In the genomic region with DNA sequence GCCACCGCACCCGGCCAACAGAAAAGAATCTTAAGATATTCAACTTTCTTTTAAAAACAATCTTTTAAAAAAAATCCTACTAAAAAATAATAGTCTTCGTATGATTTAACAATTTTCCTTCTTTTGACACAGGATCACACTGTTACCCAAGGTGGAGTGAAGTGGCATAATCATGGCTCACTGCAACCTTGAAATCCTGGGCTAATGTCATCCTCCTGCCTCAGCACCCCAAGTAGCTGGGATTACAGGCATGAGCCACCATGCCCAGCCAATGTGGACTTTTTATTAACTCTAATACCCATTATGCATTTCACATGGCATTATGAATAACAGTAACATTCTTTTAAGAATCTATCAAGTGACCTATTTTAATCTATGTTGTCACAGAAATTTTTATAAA, we compare ENCODE assay signal across 29 cellular contexts. TPM values are rescaled to one million over a fixed set of nuclear protein-coding genes. Genes with fewer than 3 reads are reported as not detected.
DNase-seq lines count a peak whose midpoint lies in the region; ATAC-seq and TF ChIP-seq lines count a peak whose summit lies in the region.
"Had no signal": no experiment of that assay in that cellular context is flagged by ENCODE, and none has a peak within 500 bp of the region (broad histone marks: within the 10 kb centered on the region; RNA-seq: fewer than 3 reads in every experiment).

No MANE protein-coding gene starts in this region.

- peak overlapping the region in 2 of 3 donors; percentile 8 to 33 for H3K27ac Mint-ChIP-seq in CD4-positive, CD25-positive, alpha-beta regulatory T cell
- peak overlapping the region in 7 of 9 donors; percentile 14 to 84 (median 46) for H3K27ac Mint-ChIP-seq in naive thymus-derived CD4-positive, alpha-beta T cell
- H3K27ac Mint-ChIP-seq: activated B cell treated with CpG ODN at 0.5 μM for 24 hours; activated naive CD8-positive, alpha-beta T cell treated with anti-CD3 and anti-CD28 coated beads, Interleukin-2, amount 10 ng/mL, durations not matched to agents 7 days and 5 days had no signal

- no peak overlapping the region for H3K27ac ChIP-seq in CD4-positive, CD25-positive, alpha-beta regulatory T cell (ENCODE audit: insufficient read depth, low read length, poor library complexity, severe bottlenecking)
- H3K27ac ChIP-seq in GM23248 (peak overlapping the region; percentile 21), adrenal gland (peak overlapping the region in 3 of 5 donors; percentile 14 to 29 (median 18)), mammary epithelial cell (ENCODE audit: insufficient read depth, low read depth, low read length) (no peak overlapping the region)
- no peak overlapping the region for H3K27ac ChIP-seq in naive thymus-derived CD4-positive, alpha-beta T cell (ENCODE audit: low read depth, low read length)
- H3K27ac ChIP-seq: prostate gland, sigmoid colon, tibial nerve had no signal

- H3K4me1 Mint-ChIP-seq in CD4-positive, CD25-positive, alpha-beta regulatory T cell: peaks cover 5 to 63% (median 42%) of the 10 kb centered on the region in 4 donors
- H3K4me1 Mint-ChIP-seq in naive thymus-derived CD4-positive, alpha-beta T cell: peaks cover 14 to 66% (median 45%) of the 10 kb centered on the region in 7 donors

- H3K4me1 ChIP-seq in CD4-positive, CD25-positive, alpha-beta regulatory T cell (ENCODE audit: control insufficient read depth, insufficient read depth, low read length, poor library complexity, severe bottlenecking): peaks cover 8% of the 10 kb centered on the region
- H3K4me1 ChIP-seq in GM23248 (ENCODE audit: insufficient read depth): peaks cover 19% of the 10 kb centered on the region
- peaks cover 0 to 21% of the 10 kb centered on the region in 2 donors for H3K4me1 ChIP-seq in adrenal gland (replicated peaks in 1 of 2)
- peaks cover 8 to 15% of the 10 kb centered on the region in 2 donors for H3K4me1 ChIP-seq in naive thymus-derived CD4-positive, alpha-beta T cell (ENCODE audit: control insufficient read depth in 2 of 2, insufficient read depth in 2 of 2, low read length in 2 of 2)
- H3K4me1 ChIP-seq in mammary epithelial cell (ENCODE audit: insufficient read depth, low read length): no peaks in the 10 kb centered on the region
- H3K4me1 ChIP-seq: prostate gland had no signal

- CTCF ChIA-PET in naive thymus-derived CD4-positive, alpha-beta T cell (lab: Charles Lee): no interaction called here
- CTCF ChIA-PET in mammary epithelial cell (lab: Charles Lee; ENCODE audit: low non-redundant PET): no interaction called here

- H3K4me3 ChIP-seq in CD4-positive, CD25-positive, alpha-beta regulatory T cell (ENCODE audit: low read depth, low read length): no peak overlapping the region
- H3K4me3 ChIP-seq in GM23248: no peak overlapping the region
- H3K4me3 ChIP-seq in adrenal gland: no peak overlapping the region
- no peak overlapping the region for H3K4me3 ChIP-seq in naive thymus-derived CD4-positive, alpha-beta T cell (ENCODE audit: low read length)
- H3K4me3 ChIP-seq in mammary epithelial cell (replicated peaks in 1 of 3; ENCODE audit: insufficient read depth in 1 of 3, low read depth in 2 of 3, low read length in 3 of 3): no peak overlapping the region
- H3K4me3 ChIP-seq: prostate gland, sigmoid colon, tibial nerve had no signal

- H3F3A ChIP-seq in GM23248 (ENCODE audit: insufficient read depth): peaks cover 91% of the 10 kb centered on the region

- H2AFZ ChIP-seq in GM23248 (no peak overlapping the region), mammary epithelial cell (ENCODE audit: low read depth, low read length) (no peak overlapping the region)

- no peaks in the 10 kb centered on the region for H3K27me3 Mint-ChIP-seq in CD4-positive, CD25-positive, alpha-beta regulatory T cell
- H3K27me3 Mint-ChIP-seq in naive thymus-derived CD4-positive, alpha-beta T cell: no peaks in the 10 kb centered on the region
- H3K27me3 Mint-ChIP-seq: activated B cell treated with CpG ODN at 0.5 μM for 24 hours; activated naive CD8-positive, alpha-beta T cell treated with anti-CD3 and anti-CD28 coated beads, Interleukin-2, amount 10 ng/mL, durations not matched to agents 7 days and 5 days; naive B cell had no signal

- peaks cover 47% of the 10 kb centered on the region for H3K36me3 Mint-ChIP-seq in CD4-positive, CD25-positive, alpha-beta regulatory T cell
- peaks cover 17 to 51% (median 34%) of the 10 kb centered on the region in 5 donors for H3K36me3 Mint-ChIP-seq in naive thymus-derived CD4-positive, alpha-beta T cell

- H3K9me2 ChIP-seq in GM23248 (ENCODE audit: insufficient read depth): no peaks in the 10 kb centered on the region

- H3K9me3 ChIP-seq in CD4-positive, CD25-positive, alpha-beta regulatory T cell (ENCODE audit: control insufficient read depth in 2 of 2, low read length in 2 of 2): no peaks in the 10 kb centered on the region
- no peaks in the 10 kb centered on the region for H3K9me3 ChIP-seq in GM23248 (ENCODE audit: low read depth)
- H3K9me3 ChIP-seq in adrenal gland (replicated peaks in 1 of 3): no peaks in the 10 kb centered on the region
- H3K9me3 ChIP-seq in naive thymus-derived CD4-positive, alpha-beta T cell (ENCODE audit: control insufficient read depth in 2 of 3, low read length in 3 of 3): no peaks in the 10 kb centered on the region
- H3K9me3 ChIP-seq in mammary epithelial cell (replicated peaks; ENCODE audit: insufficient read depth, low read length): no peaks in the 10 kb centered on the region
- H3K9me3 ChIP-seq: prostate gland, sigmoid colon, tibial nerve had no signal

- H4K20me1 ChIP-seq in GM23248 (ENCODE audit: insufficient read depth): peaks cover 18% of the 10 kb centered on the region; the same call in 1 of the 2 replicates
- peaks cover 5% of the 10 kb centered on the region for H4K20me1 ChIP-seq in mammary epithelial cell (ENCODE audit: insufficient read depth, low read length)

- peaks cover 94% of the 10 kb centered on the region for H3K36me3 ChIP-seq in CD4-positive, CD25-positive, alpha-beta regulatory T cell (ENCODE audit: control insufficient read depth, insufficient read depth, low read length)
- H3K36me3 ChIP-seq in GM23248 (ENCODE audit: low read depth) (peaks cover 96% of the 10 kb centered on the region), adrenal gland (replicated peaks in 1 of 2) (peaks cover 0 to 100% of the 10 kb centered on the region in 2 donors), mammary epithelial cell (ENCODE audit: insufficient read depth, low read length) (peaks cover 74% of the 10 kb centered on the region)
- peaks cover 48 to 98% (median 89%) of the 10 kb centered on the region in 3 experiments for H3K36me3 ChIP-seq in naive thymus-derived CD4-positive, alpha-beta T cell (ENCODE audit: control insufficient read depth in 2 of 3, insufficient read depth in 3 of 3, low read length in 3 of 3)

- ATAC-seq in CD4-positive, CD25-positive, alpha-beta regulatory T cell (ENCODE audit: low read depth in 2 of 2): no peak
- ATAC-seq in naive thymus-derived CD4-positive, alpha-beta T cell: no peak
- no peak for ATAC-seq in HG03457 (IDR thresholded peaks at IDR 0.05; ENCODE audit: unreplicated experiment)
- ATAC-seq: left ventricle myocardium superior had no signal

- in situ Hi-C loops in GM23248 (cut with MboI): no loop called here
- in situ Hi-C loops in mammary epithelial cell (cut with MboI; ENCODE audit: low sequenced_read_pairs in 2 of 2): no loop called here

- H3K4me2 ChIP-seq in GM23248 (ENCODE audit: unreplicated experiment): no peak overlapping the region
- H3K4me2 ChIP-seq in mammary epithelial cell (ENCODE audit: insufficient read depth, low read depth, low read length): no peak overlapping the region

- no peak for TF ChIP-seq POLR2A in adrenal gland (IDR thresholded peaks at IDR 0.05)

- no TSS peak for BruUV-seq in mammary epithelial cell (replicated peaks; lab: Mats Ljungman, UMichigan)

- WGBS in GM23248 (ENCODE audit: low coverage in 1 of 2, low lambda C conversion rate in 2 of 2, missing lambda C conversion rate in 2 of 2), 2 experiments: 89 to 90% methylated on average over 3 of the region's 3 CpGs
- 74 to 79% (median 77%) methylated on average over 3 of the region's 3 CpGs for WGBS in adrenal gland, 4 donors
- 100% methylated on average over 3 of the region's 3 CpGs for WGBS in mammary epithelial cell (ENCODE audit: low coverage, missing lambda C conversion rate)

- TF ChIP-seq CTCF in adrenal gland (IDR thresholded peaks at IDR 0.05) (no peak), mammary epithelial cell (conservative IDR thresholded peaks at IDR 0.05 in 1 of 2, IDR thresholded peaks at IDR 0.05 in 1 of 2; ENCODE audit: extremely low read depth in 1 of 2, insufficient read depth in 1 of 2, low read depth in 1 of 2, low read length in 2 of 2) (no peak)

- POLR2A ChIA-PET in naive thymus-derived CD4-positive, alpha-beta T cell (lab: Charles Lee): no interaction called here

- no peaks in the 10 kb centered on the region for H3K27me3 ChIP-seq in CD4-positive, CD25-positive, alpha-beta regulatory T cell (ENCODE audit: control insufficient read depth, insufficient read depth, low read length)
- H3K27me3 ChIP-seq in GM23248 (replicated peaks; ENCODE audit: insufficient read depth) (no peaks in the 10 kb centered on the region), adrenal gland (no peaks in the 10 kb centered on the region), mammary epithelial cell (ENCODE audit: insufficient read depth, low read length) (no peaks in the 10 kb centered on the region)
- no peaks in the 10 kb centered on the region for H3K27me3 ChIP-seq in naive thymus-derived CD4-positive, alpha-beta T cell (ENCODE audit: control insufficient read depth in 2 of 2, insufficient read depth in 2 of 2, low read length in 2 of 2)
- H3K27me3 ChIP-seq: sigmoid colon, tibial nerve had no signal

- H3K79me2 ChIP-seq in GM23248 (ENCODE audit: insufficient read depth) (peaks cover 100% of the 10 kb centered on the region), mammary epithelial cell (ENCODE audit: insufficient read depth, low read length) (peaks cover 96% of the 10 kb centered on the region)

- dilution Hi-C loops in mammary epithelial cell (cut with HindIII; ENCODE audit: low sequenced_read_pairs): no loop called here

- H3K4me3 Mint-ChIP-seq in CD4-positive, CD25-positive, alpha-beta regulatory T cell: peak overlapping the region in 1 of 4 donors; percentile 7
- H3K4me3 Mint-ChIP-seq in naive thymus-derived CD4-positive, alpha-beta T cell: peak overlapping the region in 1 of 10 donors; percentile 13
- H3K4me3 Mint-ChIP-seq: activated B cell treated with CpG ODN at 0.5 μM for 24 hours; activated naive CD8-positive, alpha-beta T cell treated with anti-CD3 and anti-CD28 coated beads, Interleukin-2, amount 10 ng/mL, durations not matched to agents 7 days and 5 days had no signal

- no peak overlapping the region for H3K9ac ChIP-seq in GM23248
- no peak overlapping the region for H3K9ac ChIP-seq in mammary epithelial cell (ENCODE audit: insufficient read depth, low read length)

- intact Hi-C loops in adrenal gland (cut with DNase I): loop anchor here (10.0 kb wide), 1 partner anchor 164 kb away; no protein-coding TSS in a partner anchor
- intact Hi-C loops in naive thymus-derived CD4-positive, alpha-beta T cell (cut with micrococcal nuclease): loop anchor here in 1 of 2 donors (2.0 to 10.0 kb wide), 2 partner anchors 18 to 54 kb away; a partner anchor contains a TSS
- intact Hi-C loops in cardiac septum (cut with DNase I): no loop called here
- intact Hi-C loops in mammary epithelial cell (cut with micrococcal nuclease): no loop called here

- H3K9me3 Mint-ChIP-seq in CD4-positive, CD25-positive, alpha-beta regulatory T cell: no peaks in the 10 kb centered on the region
- H3K9me3 Mint-ChIP-seq in naive thymus-derived CD4-positive, alpha-beta T cell: peaks cover 0 to 3% (median 0%) of the 10 kb centered on the region in 11 donors
- H3K9me3 Mint-ChIP-seq: activated B cell treated with CpG ODN at 0.5 μM for 24 hours; activated naive CD8-positive, alpha-beta T cell treated with anti-CD3 and anti-CD28 coated beads, Interleukin-2, amount 10 ng/mL, durations not matched to agents 7 days and 5 days; activated T-helper 2 cell treated with anti-CD3 and anti-CD28 coated beads, Interferon-gamma antibody, Interleukin-2, Interleukin-4, amounts not matched to agents 10 μg/mL and 5 μg/mL and 100 μg/mL, durations not matched to agents 14 hours and 24 hours and 36 hours; naive B cell had no signal

- DNase-seq in CD4-positive, CD25-positive, alpha-beta regulatory T cell: no peak
- DNase-seq in GM23248 (no peak), adrenal gland (peak in 2 of 7 donors; percentile 37 to 41), cardiac septum (ENCODE audit: low spot score) (no peak), mammary epithelial cell (no peak)
- DNase-seq in naive thymus-derived CD4-positive, alpha-beta T cell: no peak
- DNase-seq: activated B cell treated with CpG ODN at 0.5 μM for 24 hours; activated CD4-positive, alpha-beta T cell treated with anti-CD3 and anti-CD28 coated beads, Interleukin-2, amount 50 U/mL, for 1 hour; activated naive CD8-positive, alpha-beta T cell treated with anti-CD3 and anti-CD28 coated beads, Interleukin-2, amount 10 ng/mL, durations not matched to agents 7 days and 5 days; caudate nucleus; cortex of kidney; effector memory CD4-positive, alpha-beta T cell; EL; HCEC 1CT; head of caudate nucleus; kidney; left ventricle myocardium superior; midbrain; naive B cell; NCI-H1694; NCI-H446; NCI-H748 treated with DMSO at 0.1 percent for 48 hours; occipital lobe; sigmoid colon; stimulated activated CD4-positive, alpha-beta T cell treated with anti-CD3 and anti-CD28 coated beads, Interleukin-4, amount 100 ng/mL, for 1 hour had no signal

RNA-seq across cellular contexts. Expression of a gene that starts 20.8 kb away (rescaled TPM):
- 1,180 TPM for total RNA-seq in CD4-positive, CD25-positive, alpha-beta regulatory T cell
- 100 to 1,000 TPM; 112 to 144 (median 117) TPM for polyA plus RNA-seq in CD4-positive, CD25-positive, alpha-beta regulatory T cell
- total RNA-seq in GM23248 (2014; rRNA removed; shearing (Covaris generic)): 247 and 390 TPM in 2 replicates
- polyA plus RNA-seq in GM23248 (2016; fragmentation: Nextera tagmentation; extraction: Ambion mirVana) (227 and 270 TPM in 2 replicates), adrenal gland (100 to 1,000 TPM; 278 to 714 (median 656) TPM), mammary epithelial cell (27.2 TPM)
- total RNA-seq in adrenal gland (100 to 1,000 TPM; 111 to 335 (median 216) TPM), cardiac septum (167 TPM), mammary epithelial cell (100 to 1,000 TPM; 188 to 283 TPM)
- 1,000 to 10,000 TPM in 2 of 5 experiments, 100 to 1,000 TPM in 3; 372 to 1,041 (median 699) TPM for total RNA-seq in naive thymus-derived CD4-positive, alpha-beta T cell
- 100 to 1,000 TPM; 100 to 152 TPM for polyA plus RNA-seq in naive thymus-derived CD4-positive, alpha-beta T cell
- polyA minus RNA-seq in mammary epithelial cell: 272 TPM

RNA-seq across cellular contexts. Expression of a gene that starts 22.0 kb away (rescaled TPM):
- total RNA-seq in CD4-positive, CD25-positive, alpha-beta regulatory T cell: 48.8 TPM
- 100 to 1,000 TPM; 295 to 378 (median 363) TPM for polyA plus RNA-seq in CD4-positive, CD25-positive, alpha-beta regulatory T cell
- total RNA-seq in GM23248 (2014; rRNA removed; shearing (Covaris generic)): 148 and 311 TPM in 2 replicates
- polyA plus RNA-seq in GM23248 (2016; fragmentation: Nextera tagmentation; extraction: Ambion mirVana) (525 and 543 TPM in 2 replicates), adrenal gland (1,000 to 10,000 TPM in 1 of 3 donors, 100 to 1,000 TPM in 1, 10 to 100 TPM in 1; 50.1 to 1,321 (median 664) TPM), mammary epithelial cell (386 TPM)
- total RNA-seq in adrenal gland (100 to 1,000 TPM; 154 to 477 (median 235) TPM), cardiac septum (176 TPM), mammary epithelial cell (100 to 1,000 TPM; 113 to 176 TPM)
- total RNA-seq in naive thymus-derived CD4-positive, alpha-beta T cell: 10 to 100 TPM; 33.2 to 85.5 (median 38.5) TPM
- polyA plus RNA-seq in naive thymus-derived CD4-positive, alpha-beta T cell: 100 to 1,000 TPM; 269 to 293 TPM
- polyA minus RNA-seq in mammary epithelial cell: 17.3 TPM

RNA-seq across cellular contexts. Expression of a gene that starts 22.1 kb away (rescaled TPM):
- 21.2 TPM for total RNA-seq in CD4-positive, CD25-positive, alpha-beta regulatory T cell
- polyA plus RNA-seq in CD4-positive, CD25-positive, alpha-beta regulatory T cell: 10 to 100 TPM; 22.3 to 32.6 (median 25.4) TPM
- total RNA-seq in GM23248 (2014; rRNA removed; shearing (Covaris generic)): 35.8 and 56.9 TPM in 2 replicates
- 31.5 and 33.3 TPM in 2 replicates for polyA plus RNA-seq in GM23248 (2016; fragmentation: Nextera tagmentation; extraction: Ambion mirVana)
- total RNA-seq in adrenal gland: 100 to 1,000 TPM in 5 of 8 donors, 10 to 100 TPM in 3; 40.1 to 129 (median 113) TPM
- polyA plus RNA-seq in adrenal gland: 10 to 100 TPM; 60.3 to 97.1 (median 73.1) TPM
- total RNA-seq in naive thymus-derived CD4-positive, alpha-beta T cell: 10 to 100 TPM; 18.2 to 41.1 (median 35.0) TPM
- 10 to 100 TPM in 1 of 2 donors, 1 to 10 TPM in 1; 9.7 to 27.7 TPM for polyA plus RNA-seq in naive thymus-derived CD4-positive, alpha-beta T cell
- total RNA-seq in cardiac septum: 55.0 TPM
- total RNA-seq in mammary epithelial cell: 10 to 100 TPM; 28.8 to 33.0 TPM
- 44.8 TPM for polyA plus RNA-seq in mammary epithelial cell
- polyA minus RNA-seq in mammary epithelial cell: 57.3 TPM

RNA-seq across cellular contexts. Expression of a gene that starts 50.6 kb away (rescaled TPM):
- total RNA-seq in CD4-positive, CD25-positive, alpha-beta regulatory T cell: 159 TPM
- polyA plus RNA-seq in CD4-positive, CD25-positive, alpha-beta regulatory T cell: 100 to 1,000 TPM in 2 of 4 donors, 10 to 100 TPM in 2; 87.3 to 126 (median 100) TPM
- 23.3 and 25.0 TPM in 2 replicates for total RNA-seq in GM23248 (2014; rRNA removed; shearing (Covaris generic))
- polyA plus RNA-seq in GM23248 (2016; fragmentation: Nextera tagmentation; extraction: Ambion mirVana) (35.4 and 37.4 TPM in 2 replicates), adrenal gland (10 to 100 TPM; 15.0 to 27.8 (median 17.8) TPM), mammary epithelial cell (19.5 TPM)
- total RNA-seq in adrenal gland (10 to 100 TPM; 17.0 to 45.1 (median 36.8) TPM), cardiac septum (28.9 TPM), mammary epithelial cell (10 to 100 TPM; 24.0 to 39.7 TPM)
- total RNA-seq in naive thymus-derived CD4-positive, alpha-beta T cell: 100 to 1,000 TPM in 2 of 5 experiments, 10 to 100 TPM in 3; 57.5 to 157 (median 78.0) TPM
- polyA plus RNA-seq in naive thymus-derived CD4-positive, alpha-beta T cell: 100 to 1,000 TPM in 1 of 2 donors, 10 to 100 TPM in 1; 99.9 to 138 TPM
- polyA minus RNA-seq in mammary epithelial cell: 24.9 TPM

RNA-seq across cellular contexts. Expression of a gene that starts 56.5 kb away (rescaled TPM):
- 246 TPM for total RNA-seq in CD4-positive, CD25-positive, alpha-beta regulatory T cell
- polyA plus RNA-seq in CD4-positive, CD25-positive, alpha-beta regulatory T cell: 100 to 1,000 TPM; 175 to 398 (median 338) TPM
- total RNA-seq in GM23248 (2014; rRNA removed; shearing (Covaris generic)): 172 and 205 TPM in 2 replicates
- polyA plus RNA-seq in GM23248 (2016; fragmentation: Nextera tagmentation; extraction: Ambion mirVana) (166 and 178 TPM in 2 replicates), adrenal gland (100 to 1,000 TPM in 2 of 3 donors, 10 to 100 TPM in 1; 63.9 to 464 (median 428) TPM), mammary epithelial cell (97.7 TPM)
- total RNA-seq in adrenal gland (100 to 1,000 TPM in 6 of 8 donors, 10 to 100 TPM in 2; 66.8 to 233 (median 133) TPM), cardiac septum (77.9 TPM), mammary epithelial cell (100 to 1,000 TPM; 110 to 157 TPM)
- 100 to 1,000 TPM; 250 to 378 (median 305) TPM for total RNA-seq in naive thymus-derived CD4-positive, alpha-beta T cell
- polyA plus RNA-seq in naive thymus-derived CD4-positive, alpha-beta T cell: 100 to 1,000 TPM; 277 to 360 TPM
- 119 TPM for polyA minus RNA-seq in mammary epithelial cell

Comparison
In these comparisons a context has a peak if more than half of its experiments do, and no peak if none do; other contexts are left out.
1. H3K27ac ChIP-seq: peak in GM23248 (single experiment) and adrenal gland (3 of 5); none in CD4-positive, CD25-positive, alpha-beta regulatory T cell (single experiment), naive thymus-derived CD4-positive, alpha-beta T cell (single experiment) and mammary epithelial cell (single experiment).
2. intact Hi-C loops: an anchor here in adrenal gland (10.0 kb wide); none called in cardiac septum and mammary epithelial cell.